Comparison of ENCODE assay signal across 1 cellular context in the genomic region with DNA sequence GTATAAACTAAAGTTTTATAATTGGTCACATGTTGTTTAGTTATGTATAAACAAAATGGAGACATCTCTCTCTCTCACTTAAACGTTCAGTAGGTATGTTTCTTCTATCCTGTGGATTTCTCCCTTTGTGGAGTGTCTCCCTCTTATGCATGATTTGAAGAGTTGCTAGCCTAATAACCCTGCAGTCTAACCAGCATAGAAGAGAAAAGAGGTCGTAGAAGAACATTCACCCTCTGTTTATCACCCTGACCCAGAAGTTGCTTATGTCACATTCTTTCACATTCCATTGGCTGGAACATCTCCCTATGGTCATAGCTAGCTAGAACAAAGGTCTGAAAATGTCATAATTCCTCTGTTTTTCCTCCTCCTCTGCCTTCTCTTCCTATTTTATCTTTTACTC.
TF ChIP-seq lines count a peak whose summit lies in the region.

No MANE protein-coding gene starts in this region.

TF ChIP-seq in H1, 55 proteins besides CTCF, POLR2A, EP300 and RAD21 (continued from another document):
- TF ChIP-seq CHD1 (IDR thresholded peaks at IDR 0.05; ENCODE audit: low read depth, low read length): no peak
- no peak for TF ChIP-seq SIN3A (conservative IDR thresholded peaks at IDR 0.05 in 1 of 2, IDR thresholded peaks at IDR 0.05 in 1 of 2; ENCODE audit: low read depth in 1 of 2, low read length in 2 of 2)
- no peak for TF ChIP-seq BCL11A (IDR thresholded peaks at IDR 0.05; ENCODE audit: low read depth in 2 of 2, low read length in 2 of 2)
- no peak for TF ChIP-seq RNF2 (IDR thresholded peaks at IDR 0.05; ENCODE audit: borderline replicate concordance, low read depth, low read length, missing control alignments, poor library complexity, severe bottlenecking)
- TF ChIP-seq, protein P1, sequence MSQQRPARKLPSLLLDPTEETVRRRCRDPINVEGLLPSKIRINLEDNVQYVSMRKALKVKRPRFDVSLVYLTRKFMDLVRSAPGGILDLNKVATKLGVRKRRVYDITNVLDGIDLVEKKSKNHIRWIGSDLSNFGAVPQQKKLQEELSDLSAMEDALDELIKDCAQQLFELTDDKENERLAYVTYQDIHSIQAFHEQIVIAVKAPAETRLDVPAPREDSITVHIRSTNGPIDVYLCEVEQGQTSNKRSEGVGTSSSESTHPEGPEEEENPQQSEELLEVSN (IDR thresholded peaks at IDR 0.05): no peak
- TF ChIP-seq HDAC6 (IDR thresholded peaks at IDR 0.05; ENCODE audit: low read depth, low read length): no peak
